In the genomic region with DNA sequence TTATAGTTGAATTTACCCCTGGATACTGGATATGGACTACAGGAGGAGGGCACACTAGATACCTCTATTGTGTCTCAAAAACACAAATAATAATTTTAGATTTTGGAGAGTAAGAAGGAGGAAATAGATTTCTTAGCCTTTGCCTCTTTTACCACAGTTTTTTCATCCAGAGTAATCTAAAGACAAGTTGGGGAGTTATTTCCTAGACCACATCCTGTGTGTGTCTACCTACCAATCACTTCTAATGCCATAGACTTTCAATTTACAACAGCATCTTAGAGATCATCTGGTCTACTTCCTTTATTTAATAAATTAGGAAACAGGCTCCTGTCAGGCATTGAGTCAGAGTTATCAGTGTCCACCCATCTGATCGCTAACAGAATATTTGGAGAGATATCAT, we compare ENCODE assay signal across 27 cellular contexts.
"Had no signal": no experiment of that assay in that cellular context is flagged by ENCODE, and none has a peak within 500 bp of the region (broad histone marks: within the 10 kb centered on the region; RNA-seq: fewer than 3 reads in every experiment).

No MANE protein-coding gene starts in this region.

- H3K4me3 ChIP-seq: cardiac muscle cell, coronary artery, MG63 had no signal

- ATAC-seq: activated CD4-positive, alpha-beta T cell treated with anti-CD3 and anti-CD28 coated beads for 36 hours; activated CD4-positive, CD25-positive, alpha-beta regulatory T cell treated with anti-CD3 and anti-CD28 coated beads, Interleukin-2, amount 50 U/mL, for 24 hours; activated CD8-positive, alpha-beta T cell treated with anti-CD3 and anti-CD28 coated beads, Interleukin-2, amount 10 ng/mL, durations not matched to agents 7 days and 5 days; WTC11 had no signal

- H3K9me3 ChIP-seq: MG63 had no signal

- H3K4me1 Mint-ChIP-seq: WTC11 had no signal

- H3K36me3 Mint-ChIP-seq: WTC11 had no signal

- H3K9me3 Mint-ChIP-seq: activated T-cell treated with anti-CD3 and anti-CD28 coated beads, Interleukin-2, amount 50 U/mL, for 24 hours had no signal

- H3K27ac Mint-ChIP-seq: activated CD4-positive, alpha-beta T cell treated with anti-CD3 and anti-CD28 coated beads for 36 hours; activated CD4-positive, alpha-beta T cell treated with anti-CD3 and anti-CD28 coated beads, Interleukin-2, amount 10 ng/mL, durations not matched to agents 7 days and 5 days; activated CD8-positive, alpha-beta T cell treated with anti-CD3 and anti-CD28 coated beads, Interleukin-2, amount 10 ng/mL, durations not matched to agents 7 days and 5 days; activated naive CD4-positive, alpha-beta T cell treated with anti-CD3 and anti-CD28 coated beads, Interleukin-2, amount 50 U/mL, for 72 hours; activated T-cell treated with anti-CD3 and anti-CD28 coated beads, Interleukin-2, amount 50 U/mL, for 24 hours; WTC11 had no signal

- H3K27ac ChIP-seq: cardiac muscle cell, coronary artery had no signal

- H3K27me3 Mint-ChIP-seq: activated CD4-positive, alpha-beta T cell treated with anti-CD3 and anti-CD28 coated beads for 36 hours; activated CD4-positive, alpha-beta T cell treated with anti-CD3 and anti-CD28 coated beads, Interleukin-2, amount 10 ng/mL, durations not matched to agents 7 days and 5 days had no signal

- H3K4me3 Mint-ChIP-seq: activated CD4-positive, alpha-beta T cell treated with anti-CD3 and anti-CD28 coated beads for 36 hours; activated CD4-positive, alpha-beta T cell treated with anti-CD3 and anti-CD28 coated beads, Interleukin-2, amount 10 ng/mL, durations not matched to agents 7 days and 5 days; activated CD8-positive, alpha-beta T cell treated with anti-CD3 and anti-CD28 coated beads, Interleukin-2, amount 10 ng/mL, durations not matched to agents 7 days and 5 days; activated T-cell treated with anti-CD3 and anti-CD28 coated beads, Interleukin-2, amount 50 U/mL, for 24 hours; WTC11 had no signal

- H3K27me3 ChIP-seq: cardiac muscle cell, MG63 had no signal

- DNase-seq: activated CD4-positive, alpha-beta T cell treated with anti-CD3 and anti-CD28 coated beads for 36 hours; activated CD4-positive, alpha-beta T cell treated with anti-CD3 and anti-CD28 coated beads, Interleukin-2, amount 10 ng/mL, durations not matched to agents 7 days and 5 days; activated CD4-positive, alpha-beta T cell treated with anti-CD3 and anti-CD28 coated beads, Interleukin-2, amount 50 U/mL, for 48 hours; activated CD8-positive, alpha-beta T cell treated with anti-CD3 and anti-CD28 coated beads, Interleukin-2, amount 10 ng/mL, durations not matched to agents 7 days and 5 days; activated effector memory CD4-positive, alpha-beta T cell treated with anti-CD3 and anti-CD28 coated beads, Interleukin-2, amount 50 U/mL, for 16 hours; activated naive CD4-positive, alpha-beta T cell; activated T-cell treated with anti-CD3 and anti-CD28 coated beads, Interleukin-2, amount 50 U/mL, for 24 hours; amniotic stem cell; aorta; Karpas-422; MG63; MV-4-11; NCI-H1092; NCI-H1436 treated with DMSO at 0.1 percent for 48 hours; NCI-H1694 treated with DMSO at 0.1 percent for 48 hours; NCI-H2029; NCI-H345; NCI-H524 treated with DMSO at 0.1 percent for 48 hours; Right ventricle myocardium superior; SW 1271; T-helper 1 cell; T-helper 9 cell had no signal

- H3K36me3 ChIP-seq: cardiac muscle cell, MG63 had no signal
